Comparison of ENCODE assay signal across 11 cellular contexts in the genomic region with DNA sequence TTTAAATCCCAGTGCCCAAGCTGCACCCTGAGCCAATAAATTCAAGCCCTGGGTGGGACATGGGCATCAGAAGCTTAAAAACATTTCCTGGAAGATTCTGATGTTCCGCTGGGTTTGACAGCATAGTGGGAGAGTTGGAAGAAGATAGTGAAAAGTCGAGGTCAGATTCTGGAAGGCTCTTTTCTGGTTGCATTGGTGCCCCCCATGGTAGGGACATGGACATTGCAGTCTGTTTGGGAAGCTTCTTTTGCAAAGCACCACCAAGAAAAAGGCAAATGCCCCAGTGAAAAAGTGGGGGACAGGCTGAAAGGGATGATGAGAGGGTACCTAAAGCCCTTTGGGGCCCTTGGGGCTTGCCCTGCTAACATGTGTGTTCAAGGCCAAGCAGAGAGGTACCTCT. TPM values are rescaled to one million over a fixed set of nuclear protein-coding genes. Genes with fewer than 3 reads are reported as not detected.
DNase-seq lines count a peak whose midpoint lies in the region; TF ChIP-seq lines count a peak whose summit lies in the region.
"Had no signal": no experiment of that assay in that cellular context is flagged by ENCODE, and none has a peak within 500 bp of the region (broad histone marks: within the 10 kb centered on the region; RNA-seq: fewer than 3 reads in every experiment).

No MANE protein-coding gene starts in this region.

- H3K27ac Mint-ChIP-seq in glutamatergic neuron (ENCODE audit: unreplicated experiment) = no peak overlapping the region

- TF ChIP-seq CTCF in left ventricle myocardium inferior (IDR thresholded peaks at IDR 0.05; ENCODE audit: borderline replicate concordance) (peak; percentile 29), right atrium auricular region (IDR thresholded peaks at IDR 0.05) (no peak), astrocyte of the cerebellum (IDR thresholded peaks at IDR 0.05; ENCODE audit: low read depth, low read length, missing control alignments) (peak; percentile 28), glutamatergic neuron (IDR thresholded peaks at IDR 0.05; ENCODE audit: partially characterized antibody, unreplicated experiment) (no peak)

- no peaks in the 10 kb centered on the region for H3K9me3 Mint-ChIP-seq in glutamatergic neuron (ENCODE audit: unreplicated experiment)

- H3K27me3 ChIP-seq in left ventricle myocardium inferior (ENCODE audit: low read depth) (no peaks in the 10 kb centered on the region), right atrium auricular region (no peaks in the 10 kb centered on the region)

- H3K36me3 Mint-ChIP-seq in glutamatergic neuron (ENCODE audit: unreplicated experiment) = no peaks in the 10 kb centered on the region

- DNase-seq in left ventricle myocardium inferior (no peak), right atrium auricular region (ENCODE audit: low spot score) (no peak), astrocyte of the cerebellum (ENCODE audit: low read depth) (no peak), islet precursor cell (peak; percentile 55), activated T-cell treated with anti-CD3 and anti-CD28 coated beads for 4 hours (no peak), GOT3 (lab: John Stamatoyannopoulos, UW) (no peak), glutamatergic neuron (no peak)
- no peak for DNase-seq in activated T-cell treated with anti-CD3 and anti-CD28 coated beads, Interleukin-2, amount 50 U/mL, for 1 hour
- DNase-seq: activated CD8-positive, alpha-beta memory T cell treated with anti-CD3 and anti-CD28 coated beads, Interleukin-2, amount 50 U/mL, for 4 hours; NK-92 treated with Interleukin-12 subunit alpha and Interleukin-12 subunit beta, amount 100 ng/mL, for 24 hours had no signal

- peak overlapping the region; percentile 29 for H3K27ac ChIP-seq in left ventricle myocardium inferior (replicated peaks)
- H3K27ac ChIP-seq in right atrium auricular region = no peak overlapping the region

- intact Hi-C loops in left ventricle myocardium inferior (cut with micrococcal nuclease) = no loop called here

- H3K36me3 ChIP-seq in left ventricle myocardium inferior (peaks cover 6% of the 10 kb centered on the region), right atrium auricular region (peaks cover 6% of the 10 kb centered on the region)

- in situ Hi-C loops in astrocyte of the cerebellum (cut with HindIII; ENCODE audit: low sequenced_read_pairs) = no loop called here

- H3K4me3 ChIP-seq in left ventricle myocardium inferior (no peak overlapping the region), right atrium auricular region (no peak overlapping the region), astrocyte of the cerebellum (ENCODE audit: low read depth, low read length) (no peak overlapping the region)
- H3K4me3 ChIP-seq: lung had no signal

- H3K4me3 Mint-ChIP-seq in glutamatergic neuron (ENCODE audit: unreplicated experiment) = no peak overlapping the region

- H3K4me1 Mint-ChIP-seq in glutamatergic neuron (ENCODE audit: low read depth, unreplicated experiment) = no peaks in the 10 kb centered on the region

- peaks cover 1% of the 10 kb centered on the region for H3K27me3 Mint-ChIP-seq in glutamatergic neuron (ENCODE audit: unreplicated experiment)

- H3K9me3 ChIP-seq in left ventricle myocardium inferior (replicated peaks) (no peaks in the 10 kb centered on the region), right atrium auricular region (no peaks in the 10 kb centered on the region)

- H3K4me1 ChIP-seq in left ventricle myocardium inferior = peaks cover 17% of the 10 kb centered on the region
- H3K4me1 ChIP-seq in right atrium auricular region = peaks cover 0 to 9% of the 10 kb centered on the region in 2 donors

RNA-seq across cellular contexts. Expression of gene MERTK, which starts 21.0 kb away (rescaled TPM):
- total RNA-seq in left ventricle myocardium inferior (4.7 TPM), right atrium auricular region (10 to 100 TPM in 1 of 2 donors, 1 to 10 TPM in 1; 4.9 to 13.7 TPM), glutamatergic neuron (ENCODE audit: unreplicated experiment) (2.3 TPM)

RNA-seq across cellular contexts. Expression of gene ANAPC1, which starts 35.4 kb away (rescaled TPM):
- total RNA-seq in left ventricle myocardium inferior = 17.0 TPM
- 10 to 100 TPM; 19.0 to 23.5 TPM for total RNA-seq in right atrium auricular region
- 33.4 TPM for total RNA-seq in glutamatergic neuron (ENCODE audit: unreplicated experiment)

Comparison
In these comparisons a context has a peak if more than half of its experiments do, and no peak if none do; other contexts are left out.
1. CTCF ChIP-seq: peak in left ventricle myocardium inferior (single experiment) and astrocyte of the cerebellum (single experiment); none in right atrium auricular region (0 of 2) and glutamatergic neuron (single experiment).